Comparison of ENCODE assay signal across 31 cellular contexts in the genomic region with DNA sequence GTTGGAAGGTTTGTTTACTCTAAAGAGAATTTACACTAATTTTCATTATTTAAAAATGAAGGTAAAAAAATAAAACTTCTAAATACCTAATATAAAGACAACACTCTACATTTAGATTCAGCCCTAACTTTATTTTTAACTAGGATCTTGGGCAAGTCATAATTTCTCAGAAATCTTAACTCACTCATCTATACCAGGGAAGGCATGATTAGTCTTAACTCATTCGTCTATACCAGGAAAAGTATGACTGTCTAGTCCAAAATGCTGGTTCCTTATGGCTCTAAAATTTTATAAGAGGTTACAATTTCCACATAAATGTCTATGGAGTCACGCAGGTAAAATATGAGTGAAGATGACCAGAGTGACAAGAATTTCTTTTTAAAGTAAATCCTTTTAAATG.
"Had no signal": no experiment of that assay in that cellular context is flagged by ENCODE, and none has a peak within 500 bp of the region (broad histone marks: within the 10 kb centered on the region; RNA-seq: fewer than 3 reads in every experiment).

No MANE protein-coding gene starts in this region.

- FAIRE-seq: astrocyte, bronchial epithelial cell had no signal

- H3K27ac ChIP-seq: brain microvascular endothelial cell, coronary artery, dorsolateral prefrontal cortex, esophagus muscularis mucosa, foreskin keratinocyte, gastrocnemius medialis, heart left ventricle had no signal

- H3K9me3 ChIP-seq: esophagus muscularis mucosa, gastrocnemius medialis, heart left ventricle had no signal

- H3K4me3 Mint-ChIP-seq: activated CD8-positive, alpha-beta T cell treated with anti-CD3 and anti-CD28 coated beads for 36 hours; activated naive CD8-positive, alpha-beta T cell; central memory CD8-positive, alpha-beta T cell; dendritic cell treated with granulocyte-macrophage colony-stimulating factor and Interleukin-4, amounts not matched to agents 40 ng/mL and 50 ng/mL, for 4 days; endodermal cell; T-helper 17 cell; T-helper 2 cell treated with Interferon-gamma antibody and Interleukin-4, amounts not matched to agents 5 μg/mL and 100 μg/mL, for 36 hours had no signal

- H3K27me3 Mint-ChIP-seq: activated CD8-positive, alpha-beta T cell treated with anti-CD3 and anti-CD28 coated beads for 36 hours; activated naive CD8-positive, alpha-beta T cell; central memory CD8-positive, alpha-beta T cell; dendritic cell treated with granulocyte-macrophage colony-stimulating factor and Interleukin-4, amounts not matched to agents 40 ng/mL and 50 ng/mL, for 4 days; T-helper 17 cell had no signal

- H3K9me3 Mint-ChIP-seq: activated CD8-positive, alpha-beta T cell treated with anti-CD3 and anti-CD28 coated beads for 36 hours; central memory CD8-positive, alpha-beta T cell; dendritic cell treated with granulocyte-macrophage colony-stimulating factor and Interleukin-4, amounts not matched to agents 40 ng/mL and 50 ng/mL, for 4 days; endodermal cell; T-helper 2 cell treated with Interferon-gamma antibody and Interleukin-4, amounts not matched to agents 5 μg/mL and 100 μg/mL, for 36 hours had no signal

- DNase-seq: activated CD4-positive, alpha-beta T cell treated with anti-CD3 and anti-CD28 coated beads for 48 hours; activated CD4-positive, alpha-beta T cell treated with anti-CD3 and anti-CD28 coated beads, Interleukin-2, amount 50 U/mL, for 1 hour; activated CD4-positive, alpha-beta T cell treated with anti-CD3 and anti-CD28 coated beads, Interleukin-2, amount 50 U/mL, for 48 hours; activated CD4-positive, CD25-positive, alpha-beta regulatory T cell; activated CD8-positive, alpha-beta memory T cell treated with anti-CD3 and anti-CD28 coated beads for 24 hours; activated CD8-positive, alpha-beta T cell treated with anti-CD3 and anti-CD28 coated beads for 36 hours; activated effector memory CD4-positive, alpha-beta T cell treated with Interleukin-2 at 50 U/mL for 16 hours; activated gamma-delta T cell treated with Interleukin-2 at 50 U/mL for 16 hours; activated naive CD4-positive, alpha-beta T cell treated with anti-CD3 and anti-CD28 coated beads, Interleukin-2, amount 50 U/mL, for 16 hours; activated naive CD4-positive, alpha-beta T cell treated with Interleukin-2 at 50 U/mL for 16 hours; activated T-cell treated with anti-CD3 and anti-CD28 coated beads, Interleukin-2, amount 50 U/mL, for 48 hours; amniotic stem cell; anterior cingulate cortex; brain microvascular endothelial cell; dorsolateral prefrontal cortex; effector memory CD4-positive, alpha-beta T cell; endodermal cell; foreskin keratinocyte; gastrocnemius medialis; glutamatergic neuron; heart left ventricle; T-helper 1 cell; T-helper 17 cell had no signal

- H3K27ac Mint-ChIP-seq: activated CD8-positive, alpha-beta T cell treated with anti-CD3 and anti-CD28 coated beads for 36 hours; activated naive CD8-positive, alpha-beta T cell; dendritic cell treated with granulocyte-macrophage colony-stimulating factor and Interleukin-4, amounts not matched to agents 40 ng/mL and 50 ng/mL, for 4 days; endodermal cell; T-helper 17 cell; T-helper 2 cell treated with Interferon-gamma antibody and Interleukin-4, amounts not matched to agents 5 μg/mL and 100 μg/mL, for 36 hours had no signal

- H3K4me1 Mint-ChIP-seq: central memory CD8-positive, alpha-beta T cell; T-helper 17 cell had no signal

- H3K36me3 ChIP-seq: brain microvascular endothelial cell, esophagus muscularis mucosa, gastrocnemius medialis, heart left ventricle had no signal

- H3K4me3 ChIP-seq: coronary artery, dorsolateral prefrontal cortex, esophagus muscularis mucosa, gastrocnemius medialis, heart left ventricle had no signal

- ATAC-seq: activated CD8-positive, alpha-beta T cell treated with anti-CD3 and anti-CD28 coated beads for 36 hours; foreskin keratinocyte; gastrocnemius medialis; heart left ventricle; T-helper 17 cell had no signal

- H3K27me3 ChIP-seq: brain microvascular endothelial cell, dorsolateral prefrontal cortex, esophagus muscularis mucosa, foreskin keratinocyte, gastrocnemius medialis, heart left ventricle had no signal
